ENCODE assay signal across 1 cellular context in the genomic region with DNA sequence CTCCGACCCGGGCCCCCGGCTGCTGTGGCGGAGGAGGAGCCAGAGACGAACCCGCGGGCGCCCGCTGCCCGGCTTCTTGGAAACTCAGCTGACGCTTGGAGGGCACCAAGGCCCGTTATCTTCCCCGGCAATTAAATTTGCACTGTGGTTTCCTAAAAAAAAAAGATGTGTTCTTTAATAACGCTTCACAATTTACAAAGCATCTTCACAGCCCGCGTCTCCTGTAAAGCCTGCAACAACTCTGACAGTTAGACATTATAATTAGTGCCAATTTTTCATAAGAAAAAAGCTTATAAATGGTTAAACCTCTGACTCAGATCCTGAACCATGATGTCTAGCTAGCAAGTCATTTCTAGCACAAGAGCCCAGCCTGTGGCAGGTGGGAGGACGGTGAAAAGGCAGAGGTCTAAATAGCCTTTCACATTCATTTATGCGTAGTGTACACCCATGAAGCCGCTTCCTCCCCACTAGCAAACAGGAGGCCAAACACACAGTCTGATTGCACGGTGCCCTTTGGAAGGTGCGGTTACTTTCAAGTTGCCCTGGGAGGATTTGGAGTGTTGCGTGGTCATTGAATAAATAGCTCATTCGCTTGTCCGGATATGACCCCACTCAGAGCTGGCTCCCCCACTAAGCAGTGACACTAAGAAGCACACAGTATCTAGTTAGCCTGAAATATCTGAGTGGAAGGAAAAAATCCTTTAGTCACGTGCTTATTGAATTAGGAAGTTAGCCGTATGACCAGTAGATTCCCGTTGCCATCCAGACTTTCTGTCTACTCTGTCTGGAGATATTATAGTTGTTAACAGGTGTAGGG.
TF ChIP-seq lines count a peak whose summit lies in the region.

No MANE protein-coding gene starts in this region.

TF ChIP-seq in HepG2, 621 proteins besides CTCF, POLR2A, EP300 and RAD21 (continued from another document and continues in another):
- 0 out of 2 replicates have a peak, but pooled peaks have one; percentile 61 for TF ChIP-seq ZNF703 (CRISPR knock-in tag; IDR thresholded peaks at IDR 0.05; ENCODE audit: borderline replicate concordance)
- TF ChIP-seq KDM4B (CRISPR knock-in tag; IDR thresholded peaks at IDR 0.05): peak; percentile 89; the same call in 1 of the 2 replicates
- TF ChIP-seq AFF4 (CRISPR knock-in tag; IDR thresholded peaks at IDR 0.05): peak; percentile 86
- TF ChIP-seq, protein P1, sequence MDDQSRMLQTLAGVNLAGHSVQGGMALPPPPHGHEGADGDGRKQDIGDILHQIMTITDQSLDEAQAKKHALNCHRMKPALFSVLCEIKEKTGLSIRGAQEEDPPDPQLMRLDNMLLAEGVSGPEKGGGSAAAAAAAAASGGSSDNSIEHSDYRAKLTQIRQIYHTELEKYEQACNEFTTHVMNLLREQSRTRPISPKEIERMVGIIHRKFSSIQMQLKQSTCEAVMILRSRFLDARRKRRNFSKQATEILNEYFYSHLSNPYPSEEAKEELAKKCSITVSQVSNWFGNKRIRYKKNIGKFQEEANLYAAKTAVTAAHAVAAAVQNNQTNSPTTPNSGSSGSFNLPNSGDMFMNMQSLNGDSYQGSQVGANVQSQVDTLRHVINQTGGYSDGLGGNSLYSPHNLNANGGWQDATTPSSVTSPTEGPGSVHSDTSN (CRISPR knock-in tag; IDR thresholded peaks at IDR 0.05; ENCODE audit: borderline replicate concordance): 0 out of 2 replicates have a peak, but pooled peaks have one; percentile 23
- TF ChIP-seq TIGD3 (CRISPR knock-in tag; IDR thresholded peaks at IDR 0.05; ENCODE audit: borderline replicate concordance): no peak
- TF ChIP-seq IRF2 (CRISPR knock-in tag; IDR thresholded peaks at IDR 0.05): peak; percentile 94
- peak; percentile 97 for TF ChIP-seq HOXA5 (CRISPR knock-in tag; IDR thresholded peaks at IDR 0.05)
- no peak for TF ChIP-seq ZNF484 (CRISPR knock-in tag; IDR thresholded peaks at IDR 0.05; ENCODE audit: borderline replicate concordance, low read depth)
- peak; percentile 87 for TF ChIP-seq SIX4 (CRISPR knock-in tag; IDR thresholded peaks at IDR 0.05)
- TF ChIP-seq, protein P2, sequence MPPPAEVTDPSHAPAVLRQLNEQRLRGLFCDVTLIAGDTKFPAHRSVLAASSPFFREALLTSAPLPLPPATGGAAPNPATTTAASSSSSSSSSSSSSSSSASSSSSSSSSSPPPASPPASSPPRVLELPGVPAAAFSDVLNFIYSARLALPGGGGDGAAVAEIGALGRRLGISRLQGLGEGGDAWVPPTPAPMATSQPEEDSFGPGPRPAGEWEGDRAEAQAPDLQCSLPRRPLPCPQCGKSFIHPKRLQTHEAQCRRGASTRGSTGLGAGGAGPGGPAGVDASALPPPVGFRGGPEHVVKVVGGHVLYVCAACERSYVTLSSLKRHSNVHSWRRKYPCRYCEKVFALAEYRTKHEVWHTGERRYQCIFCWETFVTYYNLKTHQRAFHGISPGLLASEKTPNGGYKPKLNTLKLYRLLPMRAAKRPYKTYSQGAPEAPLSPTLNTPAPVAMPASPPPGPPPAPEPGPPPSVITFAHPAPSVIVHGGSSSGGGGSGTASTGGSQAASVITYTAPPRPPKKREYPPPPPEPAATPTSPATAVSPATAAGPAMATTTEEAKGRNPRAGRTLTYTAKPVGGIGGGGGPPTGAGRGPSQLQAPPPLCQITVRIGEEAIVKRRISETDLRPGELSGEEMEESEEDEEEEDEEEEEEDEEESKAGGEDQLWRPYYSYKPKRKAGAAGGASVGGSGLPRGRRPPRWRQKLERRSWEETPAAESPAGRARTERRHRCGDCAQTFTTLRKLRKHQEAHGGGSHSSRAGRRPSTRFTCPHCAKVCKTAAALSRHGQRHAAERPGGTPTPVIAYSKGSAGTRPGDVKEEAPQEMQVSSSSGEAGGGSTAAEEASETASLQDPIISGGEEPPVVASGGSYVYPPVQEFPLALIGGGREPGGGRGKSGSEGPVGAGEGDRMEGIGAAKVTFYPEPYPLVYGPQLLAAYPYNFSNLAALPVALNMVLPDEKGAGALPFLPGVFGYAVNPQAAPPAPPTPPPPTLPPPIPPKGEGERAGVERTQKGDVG (CRISPR knock-in tag; IDR thresholded peaks at IDR 0.05; ENCODE audit: borderline replicate concordance): 0 out of 2 replicates have a peak, but pooled peaks have one; percentile 82
- no peak for TF ChIP-seq KLF9 (CRISPR knock-in tag; IDR thresholded peaks at IDR 0.05; ENCODE audit: low read depth)
- TF ChIP-seq REST (IDR thresholded peaks at IDR 0.05; ENCODE audit: borderline replicate concordance in 1 of 2, low read depth in 1 of 2, low read length in 2 of 2): peak in 1 of 2 experiments; percentile 81; a peak in 2 of 4 replicates
- TF ChIP-seq CEBPB (IDR thresholded peaks at IDR 0.05; ENCODE audit: borderline replicate concordance, low read depth, low read length): peak; percentile 82; the same call in 1 of the 2 replicates
- TF ChIP-seq ZNF761 (CRISPR knock-in tag; conservative IDR thresholded peaks at IDR 0.05): peak; percentile 70; the same call in 1 of the 2 replicates
- peak; percentile 89 for TF ChIP-seq FOSL2 (CRISPR knock-in tag; IDR thresholded peaks at IDR 0.05)
- TF ChIP-seq HMG20A (CRISPR knock-in tag; IDR thresholded peaks at IDR 0.05; ENCODE audit: borderline replicate concordance): peak; percentile 97
- TF ChIP-seq TBX3 (IDR thresholded peaks at IDR 0.05; ENCODE audit: borderline replicate concordance): peak; percentile 91
- peak; percentile 68; the same call in 1 of the 2 replicates for TF ChIP-seq ZBTB38 (CRISPR knock-in tag; IDR thresholded peaks at IDR 0.05)
- TF ChIP-seq ZNF672 (CRISPR knock-in tag; IDR thresholded peaks at IDR 0.05): 0 out of 2 replicates have a peak, but pooled peaks have one; percentile 43
- TF ChIP-seq DNMT3B (CRISPR knock-in tag; conservative IDR thresholded peaks at IDR 0.05): peak; percentile 70; the same call in 1 of the 2 replicates
- peak; percentile 66 for TF ChIP-seq ZNF781 (CRISPR knock-in tag; IDR thresholded peaks at IDR 0.05; ENCODE audit: borderline replicate concordance, not compliant biosample characterization)
- no peak for TF ChIP-seq JARID2 (CRISPR knock-in tag; IDR thresholded peaks at IDR 0.05; ENCODE audit: insufficient replicate concordance)
- no peak for TF ChIP-seq SMARCC2 (IDR thresholded peaks at IDR 0.05)
- TF ChIP-seq ZNF557 (CRISPR knock-in tag; IDR thresholded peaks at IDR 0.05): peak; percentile 66; the same call in 1 of the 2 replicates
- TF ChIP-seq IKZF1 (IDR thresholded peaks at IDR 0.05): no peak
- peak; percentile 86 for TF ChIP-seq ZNF441 (CRISPR knock-in tag; IDR thresholded peaks at IDR 0.05; ENCODE audit: borderline replicate concordance)
- TF ChIP-seq DMAP1 (CRISPR knock-in tag; IDR thresholded peaks at IDR 0.05): peak; percentile 67
- no peak for TF ChIP-seq TRIM24 (CRISPR knock-in tag; IDR thresholded peaks at IDR 0.05)
- no peak for TF ChIP-seq NFRKB (IDR thresholded peaks at IDR 0.05)
- no peak for TF ChIP-seq ZNF432 (CRISPR knock-in tag; IDR thresholded peaks at IDR 0.05; ENCODE audit: borderline replicate concordance)
- 0 out of 2 replicates have a peak, but pooled peaks have one; percentile 25 for TF ChIP-seq ARHGAP35 (CRISPR knock-in tag; IDR thresholded peaks at IDR 0.05; ENCODE audit: borderline replicate concordance)
- TF ChIP-seq JUNB (CRISPR knock-in tag; IDR thresholded peaks at IDR 0.05; ENCODE audit: borderline replicate concordance): peak; percentile 85
- TF ChIP-seq, protein P3, sequence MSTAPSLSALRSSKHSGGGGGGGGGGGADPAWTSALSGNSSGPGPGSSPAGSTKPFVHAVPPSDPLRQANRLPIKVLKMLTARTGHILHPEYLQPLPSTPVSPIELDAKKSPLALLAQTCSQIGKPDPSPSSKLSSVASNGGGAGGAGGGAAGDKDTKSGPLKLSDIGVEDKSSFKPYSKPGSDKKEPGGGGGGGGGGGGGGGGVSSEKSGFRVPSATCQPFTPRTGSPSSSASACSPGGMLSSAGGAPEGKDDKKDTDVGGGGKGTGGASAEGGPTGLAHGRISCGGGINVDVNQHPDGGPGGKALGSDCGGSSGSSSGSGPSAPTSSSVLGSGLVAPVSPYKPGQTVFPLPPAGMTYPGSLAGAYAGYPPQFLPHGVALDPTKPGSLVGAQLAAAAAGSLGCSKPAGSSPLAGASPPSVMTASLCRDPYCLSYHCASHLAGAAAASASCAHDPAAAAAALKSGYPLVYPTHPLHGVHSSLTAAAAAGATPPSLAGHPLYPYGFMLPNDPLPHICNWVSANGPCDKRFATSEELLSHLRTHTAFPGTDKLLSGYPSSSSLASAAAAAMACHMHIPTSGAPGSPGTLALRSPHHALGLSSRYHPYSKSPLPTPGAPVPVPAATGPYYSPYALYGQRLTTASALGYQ (CRISPR knock-in tag; IDR thresholded peaks at IDR 0.05): peak; percentile 98
- TF ChIP-seq ZMAT3 (CRISPR knock-in tag; conservative IDR thresholded peaks at IDR 0.05): no peak; the same call in 1 of the 2 replicates
- no peak for TF ChIP-seq ZNF510 (CRISPR knock-in tag; IDR thresholded peaks at IDR 0.05; ENCODE audit: low read depth)
- TF ChIP-seq XRCC5 (optimal IDR thresholded peaks at IDR 0.05; ENCODE audit: low read length): no peak
- TF ChIP-seq, protein P4, sequence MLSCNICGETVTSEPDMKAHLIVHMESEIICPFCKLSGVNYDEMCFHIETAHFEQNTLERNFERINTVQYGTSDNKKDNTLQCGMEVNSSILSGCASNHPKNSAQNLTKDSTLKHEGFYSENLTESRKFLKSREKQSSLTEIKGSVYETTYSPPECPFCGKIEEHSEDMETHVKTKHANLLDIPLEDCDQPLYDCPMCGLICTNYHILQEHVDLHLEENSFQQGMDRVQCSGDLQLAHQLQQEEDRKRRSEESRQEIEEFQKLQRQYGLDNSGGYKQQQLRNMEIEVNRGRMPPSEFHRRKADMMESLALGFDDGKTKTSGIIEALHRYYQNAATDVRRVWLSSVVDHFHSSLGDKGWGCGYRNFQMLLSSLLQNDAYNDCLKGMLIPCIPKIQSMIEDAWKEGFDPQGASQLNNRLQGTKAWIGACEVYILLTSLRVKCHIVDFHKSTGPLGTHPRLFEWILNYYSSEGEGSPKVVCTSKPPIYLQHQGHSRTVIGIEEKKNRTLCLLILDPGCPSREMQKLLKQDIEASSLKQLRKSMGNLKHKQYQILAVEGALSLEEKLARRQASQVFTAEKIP (CRISPR knock-in tag; IDR thresholded peaks at IDR 0.05; ENCODE audit: borderline replicate concordance): no peak
- 0 out of 2 replicates have a peak, but pooled peaks have one; percentile 19 for TF ChIP-seq ZFP36L2 (CRISPR knock-in tag; IDR thresholded peaks at IDR 0.05)
- peak; percentile 93; the same call in 1 of the 2 replicates for TF ChIP-seq MED13 (CRISPR knock-in tag; IDR thresholded peaks at IDR 0.05)
- no peak for TF ChIP-seq GZF1 (CRISPR knock-in tag; IDR thresholded peaks at IDR 0.05)
- peak; percentile 85 for TF ChIP-seq SALL2 (CRISPR knock-in tag; IDR thresholded peaks at IDR 0.05)
